In genomic region chr19:38132781-38133180, GRCh38 we compare ENCODE assay signal across 29 cellular contexts.
"Had no signal": no experiment of that assay in that cellular context is flagged by ENCODE, and none has a peak within 500 bp of the region (broad histone marks: within the 10 kb centered on the region; RNA-seq: fewer than 3 reads in every experiment).

No MANE protein-coding gene starts in this region.

- ATAC-seq: esophagus mucosa; gastrocnemius medialis; heart left ventricle; left lung; mucosa of descending colon; stimulated activated memory B cell treated with anti-CD40 and anti-IgM and Interleukin-4, amounts not matched to agents 10 μg/mL and 1 μg/mL and 100 μg/mL, for 72 hours; stimulated activated naive CD8-positive, alpha-beta T cell treated with anti-CD3 and anti-CD28 coated beads, Interleukin-15, Interleukin-2, amounts not matched to agents 100 U/mL and 50 U/mL, for 24 hours had no signal

- H3K4me1 Mint-ChIP-seq: endodermal cell; stimulated activated memory B cell treated with anti-CD40 and anti-IgM and Interleukin-4, amounts not matched to agents 10 μg/mL and 1 μg/mL and 100 μg/mL, for 72 hours had no signal

- H3K27ac ChIP-seq: colonic mucosa, epithelial cell of prostate, gastrocnemius medialis, heart left ventricle, hepatocyte, left lung, neural progenitor cell, prostate gland, right atrium auricular region, skin epidermis, spleen, testis, tibial artery, upper lobe of left lung, uterus had no signal

- H3K79me2 ChIP-seq: hepatocyte had no signal

- H3K4me1 ChIP-seq: colonic mucosa, heart left ventricle, left lung, neural progenitor cell, prostate gland, right atrium auricular region, spleen, tibial artery, upper lobe of left lung, uterus had no signal

- H3K27me3 Mint-ChIP-seq: dendritic cell treated with granulocyte-macrophage colony-stimulating factor and Interleukin-4, amounts not matched to agents 40 ng/mL and 50 ng/mL, for 4 days; naive B cell; stimulated activated memory B cell treated with anti-CD40 and anti-IgM and Interleukin-4, amounts not matched to agents 10 μg/mL and 1 μg/mL and 100 μg/mL, for 72 hours had no signal

- FAIRE-seq: kidney had no signal

- H3K4me2 ChIP-seq: hepatocyte, neural progenitor cell had no signal

- H3K27ac Mint-ChIP-seq: dendritic cell treated with granulocyte-macrophage colony-stimulating factor and Interleukin-4, amounts not matched to agents 40 ng/mL and 50 ng/mL, for 4 days; mesothelial cell of epicardium; neural progenitor cell; stimulated activated memory B cell treated with anti-CD40 and anti-IgM and Interleukin-4, amounts not matched to agents 10 μg/mL and 1 μg/mL and 100 μg/mL, for 72 hours had no signal

- H3K4me3 ChIP-seq: colonic mucosa, gastrocnemius medialis, heart left ventricle, hepatocyte, left lung, mucosa of descending colon, neural progenitor cell, prostate gland, right atrium auricular region, skin epidermis, spleen, testis, tibial artery, upper lobe of left lung, uterus had no signal

- H3K36me3 ChIP-seq: colonic mucosa, gastrocnemius medialis, neural progenitor cell, prostate gland, right atrium auricular region, uterus had no signal

- H3K9me3 ChIP-seq: colonic mucosa, gastrocnemius medialis, heart left ventricle, left lung, mucosa of descending colon, prostate gland, right atrium auricular region, spleen, testis, tibial artery, upper lobe of left lung, uterus had no signal

- H3K27me3 ChIP-seq: colonic mucosa, gastrocnemius medialis, heart left ventricle, hepatocyte, left lung, neural progenitor cell, right atrium auricular region, spleen, testis, tibial artery, upper lobe of left lung, uterus had no signal

- H2AFZ ChIP-seq: hepatocyte, neural progenitor cell had no signal

- H3K9ac ChIP-seq: neural progenitor cell had no signal

- H3K9me3 Mint-ChIP-seq: dendritic cell treated with granulocyte-macrophage colony-stimulating factor and Interleukin-4, amounts not matched to agents 40 ng/mL and 50 ng/mL, for 4 days; endodermal cell; mesothelial cell of epicardium; naive B cell; neural progenitor cell; stimulated activated memory B cell treated with anti-CD40 and anti-IgM and Interleukin-4, amounts not matched to agents 10 μg/mL and 1 μg/mL and 100 μg/mL, for 72 hours had no signal

- DNase-seq: colonic mucosa; effector CD8-positive, alpha-beta T cell; endodermal cell; foreskin fibroblast; gastrocnemius medialis; heart left ventricle; kidney; left lung; mesenchymal stem cell; mucosa of descending colon; naive B cell; spleen; stimulated activated CD4-positive, alpha-beta T cell treated with anti-CD3 and anti-CD28 coated beads, Interleukin-4, amount 100 ng/mL, for 4 hours; stimulated activated naive CD8-positive, alpha-beta T cell treated with anti-CD3 and anti-CD28 coated beads, Interleukin-15, Interleukin-2, amounts not matched to agents 100 U/mL and 50 U/mL, for 24 hours; substantia nigra; testis; tibial artery; upper lobe of left lung; uterus had no signal

- H3K4me3 Mint-ChIP-seq: dendritic cell treated with granulocyte-macrophage colony-stimulating factor and Interleukin-4, amounts not matched to agents 40 ng/mL and 50 ng/mL, for 4 days; endodermal cell; mesothelial cell of epicardium; naive B cell; stimulated activated memory B cell treated with anti-CD40 and anti-IgM and Interleukin-4, amounts not matched to agents 10 μg/mL and 1 μg/mL and 100 μg/mL, for 72 hours had no signal
